9 cellular contexts compared by ENCODE assay signal in genomic region chr19:17450264-17451075, GRCh38. TPM values are rescaled to one million over a fixed set of nuclear protein-coding genes. Genes with fewer than 3 reads are reported as not detected.
A peak's percentile ranks its signal among the peaks of the same experiment; 100 is the strongest.
DNase-seq lines count a peak whose midpoint lies in the region; ATAC-seq, FAIRE-seq and TF ChIP-seq lines count a peak whose summit lies in the region.
"Had no signal": no experiment of that assay in that cellular context is flagged by ENCODE, and none has a peak within 500 bp of the region (broad histone marks: within the 10 kb centered on the region; RNA-seq: fewer than 3 reads in every experiment).

No MANE protein-coding gene starts in this region.

- no peaks in the 10 kb centered on the region for H4K20me1 ChIP-seq in PC-3 (ENCODE audit: low read length)

- H3F3A ChIP-seq in PC-3 (ENCODE audit: low read length, unreplicated experiment), result peaks cover 4% of the 10 kb centered on the region

- CTCF ChIA-PET in PC-3 (lab: Charles Lee), result interaction anchor here (0.6 kb wide), 1 partner anchor 84 kb away, joined by 3 read pairs; no protein-coding TSS in a partner anchor

- peak overlapping the region; percentile 60 for H3K4me2 ChIP-seq in PC-3 (ENCODE audit: low read length)

- TF ChIP-seq CTCF in PC-3 (conservative IDR thresholded peaks at IDR 0.05; ENCODE audit: low read depth, low read length), result no peak

- H3K9me2 ChIP-seq in PC-3 (replicated peaks; ENCODE audit: low read length), result no peaks in the 10 kb centered on the region

- H3K36me3 ChIP-seq in PC-3 (ENCODE audit: low read depth, low read length), result no peaks in the 10 kb centered on the region; the same call in 1 of the 2 replicates

- peak overlapping the region; percentile 52 for H2AFZ ChIP-seq in PC-3 (ENCODE audit: low read length)

- POLR2A ChIA-PET in PC-3 (lab: Charles Lee; ENCODE audit: unreplicated experiment), result interaction anchor here (0.6 kb wide), 1 partner anchor 57 kb away, joined by 11 read pairs; no protein-coding TSS in a partner anchor

- peak overlapping the region; percentile 49 for H3K27ac Mint-ChIP-seq in activated naive CD8-positive, alpha-beta T cell treated with anti-CD3 and anti-CD28 coated beads, Interleukin-2, amount 50 U/mL, for 24 hours

- BruUV-seq in PC-3 (replicated peaks; lab: Mats Ljungman, UMichigan), result no TSS peak

- no peaks in the 10 kb centered on the region for H3K9me3 ChIP-seq in PC-3 (ENCODE audit: low read length)

- peak; percentile 77 for FAIRE-seq in GM18507 (lab: Jason Lieb, UNC)

- H3K4me3 Mint-ChIP-seq in activated naive CD8-positive, alpha-beta T cell treated with anti-CD3 and anti-CD28 coated beads, Interleukin-2, amount 50 U/mL, for 24 hours, result no peak overlapping the region

- peak overlapping the region; percentile 88 for H3K27ac ChIP-seq in PC-3 (ENCODE audit: low read length)

- no peaks in the 10 kb centered on the region for H3K9me3 Mint-ChIP-seq in activated naive CD8-positive, alpha-beta T cell treated with anti-CD3 and anti-CD28 coated beads, Interleukin-2, amount 50 U/mL, for 24 hours

- H3K79me2 ChIP-seq in PC-3 (ENCODE audit: low read length), result no peaks in the 10 kb centered on the region

- H3K27me3 Mint-ChIP-seq in activated naive CD8-positive, alpha-beta T cell treated with anti-CD3 and anti-CD28 coated beads, Interleukin-2, amount 50 U/mL, for 24 hours, result peaks cover 30% of the 10 kb centered on the region

- H3K4me3 ChIP-seq in PC-3 (ENCODE audit: low read length), result peak overlapping the region; percentile 15; the same call in 1 of the 2 replicates

- H3K4me1 Mint-ChIP-seq in activated naive CD8-positive, alpha-beta T cell treated with anti-CD3 and anti-CD28 coated beads, Interleukin-2, amount 50 U/mL, for 24 hours, result peaks cover 24% of the 10 kb centered on the region

- intact Hi-C loops in PC-3 (cut with micrococcal nuclease), result no loop called here

- ATAC-seq in PC-3, result peak; percentile 83
- ATAC-seq in activated naive CD8-positive, alpha-beta T cell treated with anti-CD3 and anti-CD28 coated beads, Interleukin-2, amount 50 U/mL, for 24 hours, result peak; percentile 87
- no peak for ATAC-seq in left lobe of liver

- H3K27me3 ChIP-seq in PC-3 (ENCODE audit: low read length), result no peaks in the 10 kb centered on the region

- no peaks in the 10 kb centered on the region for H3K36me3 Mint-ChIP-seq in activated naive CD8-positive, alpha-beta T cell treated with anti-CD3 and anti-CD28 coated beads, Interleukin-2, amount 50 U/mL, for 24 hours (ENCODE audit: low read depth)

- DNase-seq in GM18507 (ENCODE audit: extremely low spot score, insufficient read length, low read depth) (no peak), PC-3 (peak; percentile 95), pons (ENCODE audit: low spot score) (no peak), left lobe of liver (ENCODE audit: low spot score) (no peak), NCI-H526 (lab: John Stamatoyannopoulos, UW) (no peak)
- DNase-seq in activated naive CD8-positive, alpha-beta T cell treated with anti-CD3 and anti-CD28 coated beads, Interleukin-2, amount 50 U/mL, for 24 hours, result peak; percentile 30
- peak; percentile 62 for DNase-seq in stimulated activated CD4-positive, alpha-beta T cell treated with anti-CD3 and anti-CD28 coated beads, Interleukin-4, amount 100 ng/mL, for 24 hours
- DNase-seq: hypothalamus, retina had no signal

- peak overlapping the region; percentile 45 for H3K9ac ChIP-seq in PC-3 (ENCODE audit: low read length)

- peaks cover 9% of the 10 kb centered on the region for H3K4me1 ChIP-seq in PC-3 (ENCODE audit: insufficient read depth, low read length)

RNA-seq across cellular contexts. Expression of gene TMEM221, which starts 2.0 kb away (rescaled TPM):
- total RNA-seq in PC-3 (2014; rRNA removed) (1.7 and 3.0 TPM in 2 replicates), left lobe of liver (0.15 TPM)

RNA-seq across cellular contexts. Expression of gene NXNL1, which starts 10.3 kb away (rescaled TPM):
- total RNA-seq in PC-3 (2014; rRNA removed) (not detected in 2 replicates), left lobe of liver (not detected)

RNA-seq across cellular contexts. Expression of gene SLC27A1, which starts 19.9 kb away (rescaled TPM):
- total RNA-seq in PC-3 (2014; rRNA removed), result 8.9 and 9.7 TPM in 2 replicates
- 7.0 TPM for total RNA-seq in left lobe of liver

RNA-seq across cellular contexts. Expression of gene MVB12A, which starts 30.6 kb away (rescaled TPM):
- total RNA-seq in PC-3 (2014; rRNA removed), result 82.5 and 103 TPM in 2 replicates
- 22.6 TPM for total RNA-seq in left lobe of liver

RNA-seq across cellular contexts. Expression of gene BST2, which starts 45.0 kb away (rescaled TPM):
- total RNA-seq in PC-3 (2014; rRNA removed) (0.84 and 1.3 TPM in 2 replicates), left lobe of liver (103 TPM)

Comparison
In these comparisons a context has a peak if more than half of its experiments do, and no peak if none do; other contexts are left out.
1. DNase-seq: peak in PC-3 (single experiment), activated naive CD8-positive, alpha-beta T cell treated with anti-CD3 and anti-CD28 coated beads, Interleukin-2, amount 50 U/mL, for 24 hours (single experiment) and stimulated activated CD4-positive, alpha-beta T cell treated with anti-CD3 and anti-CD28 coated beads, Interleukin-4, amount 100 ng/mL, for 24 hours (single experiment); none in GM18507 (single experiment), pons (single experiment), left lobe of liver (single experiment) and NCI-H526 (0 of 2).